In the genomic region with DNA sequence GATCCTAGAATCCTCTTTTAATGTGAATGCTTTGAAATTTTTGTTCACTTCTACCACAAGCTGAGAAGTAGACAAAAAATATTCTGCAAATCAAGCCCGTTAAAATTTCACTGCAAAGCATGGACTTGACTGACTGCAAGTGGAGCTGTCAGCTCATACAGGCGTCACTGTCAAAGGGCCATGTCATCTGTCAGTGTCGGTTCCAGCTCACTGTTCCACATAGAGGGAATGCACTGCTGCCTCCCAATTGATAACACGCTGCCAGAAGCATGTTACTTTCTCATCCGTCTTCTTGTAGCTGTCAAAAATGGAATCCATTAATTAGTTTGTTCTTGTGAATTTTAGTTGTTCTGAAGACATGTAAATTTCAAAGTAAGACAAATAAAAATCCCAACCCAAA, we compare ENCODE assay signal across 1 cellular context.
A peak's percentile ranks its signal among the peaks of the same experiment; 100 is the strongest.
TF ChIP-seq lines count a peak whose summit lies in the region.

No MANE protein-coding gene starts in this region.

TF ChIP-seq in K562, 482 proteins besides CTCF, POLR2A, EP300 and RAD21:
- TF ChIP-seq PBX2 (CRISPR knock-in tag; IDR thresholded peaks at IDR 0.05; ENCODE audit: low read depth) (no peak), PBX2 (tag; conservative IDR thresholded peaks at IDR 0.05; ENCODE audit: low read depth) (peak; percentile 72), SETDB1 (IDR thresholded peaks at IDR 0.05; ENCODE audit: low read length) (no peak), CHD4 (IDR thresholded peaks at IDR 0.05; ENCODE audit: insufficient read depth, insufficient replicate concordance, low read depth, low read length, poor library complexity, severe bottlenecking) (no peak), KLF10 (CRISPR knock-in tag; IDR thresholded peaks at IDR 0.05) (no peak), ELF4 (CRISPR knock-in tag; IDR thresholded peaks at IDR 0.05) (no peak), MEIS2 (IDR thresholded peaks at IDR 0.05; ENCODE audit: partially characterized antibody) (peak; percentile 31), ZBTB11 (CRISPR knock-in tag; IDR thresholded peaks at IDR 0.05) (no peak), GTF2F1 (IDR thresholded peaks at IDR 0.05; ENCODE audit: low read depth, low read length) (no peak), PYGO2 (tag; IDR thresholded peaks at IDR 0.05) (no peak), ZC3H11A (IDR thresholded peaks at IDR 0.05; ENCODE audit: low read depth, low read length) (no peak), ZNF696 (CRISPR knock-in tag; conservative IDR thresholded peaks at IDR 0.05) (no peak), POLR2H (tag; IDR thresholded peaks at IDR 0.05; ENCODE audit: low read depth) (no peak)
- TF ChIP-seq, protein P1, sequence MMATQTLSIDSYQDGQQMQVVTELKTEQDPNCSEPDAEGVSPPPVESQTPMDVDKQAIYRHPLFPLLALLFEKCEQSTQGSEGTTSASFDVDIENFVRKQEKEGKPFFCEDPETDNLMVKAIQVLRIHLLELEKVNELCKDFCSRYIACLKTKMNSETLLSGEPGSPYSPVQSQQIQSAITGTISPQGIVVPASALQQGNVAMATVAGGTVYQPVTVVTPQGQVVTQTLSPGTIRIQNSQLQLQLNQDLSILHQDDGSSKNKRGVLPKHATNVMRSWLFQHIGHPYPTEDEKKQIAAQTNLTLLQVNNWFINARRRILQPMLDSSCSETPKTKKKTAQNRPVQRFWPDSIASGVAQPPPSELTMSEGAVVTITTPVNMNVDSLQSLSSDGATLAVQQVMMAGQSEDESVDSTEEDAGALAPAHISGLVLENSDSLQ (IDR thresholded peaks at IDR 0.05), result peak; percentile 58
